ENCODE assay signal across 18 cellular contexts in genomic region chr20:38504368-38505090, GRCh38. TPM values are rescaled to one million over a fixed set of nuclear protein-coding genes. Genes with fewer than 3 reads are reported as not detected.
DNase-seq lines count a peak whose midpoint lies in the region; ATAC-seq and TF ChIP-seq lines count a peak whose summit lies in the region.
"Had no signal": no experiment of that assay in that cellular context is flagged by ENCODE, and none has a peak within 500 bp of the region (broad histone marks: within the 10 kb centered on the region; RNA-seq: fewer than 3 reads in every experiment).

No MANE protein-coding gene starts in this region.

- H3K36me3 ChIP-seq in Caco-2 (ENCODE audit: control insufficient read depth, insufficient read depth, low read length) (peaks cover 11% of the 10 kb centered on the region), HEK293 (ENCODE audit: control insufficient read depth in 2 of 2, insufficient read depth in 1 of 2, low read length in 2 of 2) (peaks cover 22 to 46% of the 10 kb centered on the region in 2 experiments; a peak in 2 of 3 replicates)

- BruUV-seq in Caco-2 (replicated peaks; lab: Mats Ljungman, UMichigan), result TSS peak; percentile 3

- H3K4me1 Mint-ChIP-seq in Caco-2 (ENCODE audit: low read depth, unreplicated experiment), result no peaks in the 10 kb centered on the region
- H3K4me1 Mint-ChIP-seq: CD14-positive monocyte, GM23338 had no signal

- no peak overlapping the region for H3K4me3 Mint-ChIP-seq in Caco-2 (ENCODE audit: unreplicated experiment)
- H3K4me3 Mint-ChIP-seq: CD14-positive monocyte; CD4-positive, alpha-beta memory T cell; GM23338; HFFc6 had no signal

- no peaks in the 10 kb centered on the region for H3K27me3 ChIP-seq in Caco-2 (replicated peaks; ENCODE audit: control insufficient read depth, insufficient read depth, low read length)
- H3K27me3 ChIP-seq: BLaER1 had no signal

- H3K27me3 Mint-ChIP-seq in Caco-2 (ENCODE audit: insufficient read depth, unreplicated experiment), result no peaks in the 10 kb centered on the region
- H3K27me3 Mint-ChIP-seq: CD4-positive, alpha-beta memory T cell; IgD-negative memory B cell had no signal

- DNase-seq in Caco-2, result no peak
- DNase-seq in astrocyte of the cerebellum (ENCODE audit: low read depth), result peak; percentile 5
- peak; percentile 16 for DNase-seq in renal cortical epithelial cell (ENCODE audit: low read depth)
- DNase-seq in UCSD-AML1 (lab: John Stamatoyannopoulos, UW; ENCODE audit: unreplicated experiment), result no peak
- DNase-seq: 8988T; CD4-positive, alpha-beta memory T cell; DMS 273 treated with DMSO at 0.1 percent for 48 hours; DMS53; DND-41; HCEC 1CT; HFFc6 had no signal

- H3K9me3 Mint-ChIP-seq in Caco-2 (ENCODE audit: unreplicated experiment), result no peaks in the 10 kb centered on the region
- H3K9me3 Mint-ChIP-seq: GM23338, HFFc6 had no signal

- H3K27ac Mint-ChIP-seq in Caco-2 (ENCODE audit: unreplicated experiment), result no peak overlapping the region
- H3K27ac Mint-ChIP-seq: CD14-positive monocyte, GM23338, HFFc6, IgD-negative memory B cell had no signal

- in situ Hi-C loops in astrocyte of the cerebellum (cut with HindIII; ENCODE audit: low sequenced_read_pairs), result no loop called here

- H3K4me1 ChIP-seq in Caco-2 (no peaks in the 10 kb centered on the region), HEK293 (ENCODE audit: control insufficient read depth, insufficient read depth, low read length) (no peaks in the 10 kb centered on the region)
- H3K4me1 ChIP-seq: BLaER1 had no signal

- no peak overlapping the region for H3K27ac ChIP-seq in HEK293 (ENCODE audit: extremely low read depth, low read depth, low read length)
- H3K27ac ChIP-seq: BLaER1 had no signal

- CTCF ChIA-PET in Caco-2 (lab: Charles Lee) (interaction anchor here (1.0 kb wide), 1 partner anchor 32 kb away, joined by 3 read pairs; the partner anchor contains the start of gene RALGAPB), HEK293 (lab: Yijun Ruan, JAX) (no interaction called here)

- H3K9me3 ChIP-seq in Caco-2 (no peaks in the 10 kb centered on the region), HEK293 (ENCODE audit: control insufficient read depth, insufficient read depth, low read depth, low read length) (no peaks in the 10 kb centered on the region)

- TF ChIP-seq CTCF in Caco-2 (IDR thresholded peaks at IDR 0.05; ENCODE audit: insufficient read depth in 1 of 2, low read depth in 1 of 2, low read length in 1 of 2, severe bottlenecking in 1 of 2, unreplicated experiment in 1 of 2) (no peak), HEK293 (tag by site-specific recombination; IDR thresholded peaks at IDR 0.05) (no peak), astrocyte of the cerebellum (IDR thresholded peaks at IDR 0.05; ENCODE audit: low read depth, low read length, missing control alignments) (no peak)

- H3K36me3 Mint-ChIP-seq in Caco-2 (ENCODE audit: insufficient read depth, unreplicated experiment), result peaks cover 47% of the 10 kb centered on the region

- no peak overlapping the region for H3K4me3 ChIP-seq in Caco-2 (ENCODE audit: low read depth, low read length)
- H3K4me3 ChIP-seq in HEK293 (ENCODE audit: low read depth, low read length), result no peak overlapping the region
- no peak overlapping the region for H3K4me3 ChIP-seq in astrocyte of the cerebellum (ENCODE audit: low read depth, low read length)
- H3K4me3 ChIP-seq: BLaER1, GM23338 had no signal

- intact Hi-C loops in Caco-2 (cut with micrococcal nuclease; ENCODE audit: unreplicated experiment), result no loop called here

- POLR2A ChIA-PET in Caco-2 (lab: Charles Lee) (no interaction called here), HEK293 (lab: Yijun Ruan, JAX) (no interaction called here)

- ATAC-seq in activated CD4-positive, CD25-positive, alpha-beta regulatory T cell treated with anti-CD3 and anti-CD28 coated beads, Interleukin-2, amount 50 U/mL, for 24 hours, result no peak
- no peak for ATAC-seq in GM18511 (IDR thresholded peaks at IDR 0.05; ENCODE audit: unreplicated experiment)
- ATAC-seq: GM23338 had no signal

TF ChIP-seq in HEK293, 187 proteins besides CTCF, POLR2A, EP300 and RAD21:
- TF ChIP-seq SCRT2 (tag by site-specific recombination; IDR thresholded peaks at IDR 0.05) (peak; percentile 92), ZNF664 (tag by site-specific recombination; IDR thresholded peaks at IDR 0.05) (peak; percentile 53; the same call in 1 of the 2 replicates), ZNF654 (tag by site-specific recombination; IDR thresholded peaks at IDR 0.05; ENCODE audit: low read depth) (no peak), ZNF792 (tag by site-specific recombination; IDR thresholded peaks at IDR 0.05) (no peak), ZNF148 (tag by site-specific recombination; IDR thresholded peaks at IDR 0.05; ENCODE audit: borderline replicate concordance) (no peak), GLI4 (tag by site-specific recombination; IDR thresholded peaks at IDR 0.05) (no peak), ZNF239 (tag by site-specific recombination; IDR thresholded peaks at IDR 0.05) (no peak), WT1 (tag by site-specific recombination; IDR thresholded peaks at IDR 0.05) (0 out of 2 replicates have a peak, but pooled peaks have one; percentile 15), SCRT1 (tag by site-specific recombination; IDR thresholded peaks at IDR 0.05; ENCODE audit: borderline replicate concordance) (peak; percentile 97), ZNF629 (tag by site-specific recombination; IDR thresholded peaks at IDR 0.05) (0 out of 2 replicates have a peak, but pooled peaks have one; percentile 11), ZFP3 (tag by site-specific recombination; IDR thresholded peaks at IDR 0.05; ENCODE audit: low read depth) (no peak), PRDM6 (tag by site-specific recombination; IDR thresholded peaks at IDR 0.05) (peak; percentile 54; the same call in 1 of the 2 replicates)

RNA-seq across cellular contexts. Expression of gene RALGAPB, which starts 31.9 kb away (rescaled TPM):
- total RNA-seq in Caco-2 (2022), result 69.1 and 72.3 TPM in 2 replicates
- 23.3 and 48.4 TPM in 2 replicates for total RNA-seq in renal cortical epithelial cell

Comparison
In these comparisons a context has a peak if more than half of its experiments do, and no peak if none do; other contexts are left out.
1. DNase-seq: peak in astrocyte of the cerebellum (single experiment) and renal cortical epithelial cell (single experiment); none in Caco-2 (0 of 2) and UCSD-AML1 (single experiment).